ENCODE assay signal across 1 cellular context in genomic region chr4:89056953-89057398, GRCh38.
A peak's percentile ranks its signal among the peaks of the same experiment; 100 is the strongest.
TF ChIP-seq lines count a peak whose summit lies in the region.

Gene FAM13A (minus strand): TSS chr4:89057185. CDS start chr4:89056964, 221 bp downstream.

TF ChIP-seq in K562, 482 proteins besides CTCF, POLR2A, EP300 and RAD21 (continued from another document and continues in another):
- TF ChIP-seq HMBOX1 (IDR thresholded peaks at IDR 0.05) (no peak), DPF2 (IDR thresholded peaks at IDR 0.05) (peak; percentile 67), REST (CRISPR knock-in tag; IDR thresholded peaks at IDR 0.05; ENCODE audit: low read depth) (no peak), POLR2B (IDR thresholded peaks at IDR 0.05; ENCODE audit: low read depth, partially characterized antibody) (peak; percentile 58), HMGN3 (IDR thresholded peaks at IDR 0.05; ENCODE audit: borderline replicate concordance, extremely low read depth, insufficient read length, low read depth, low read length) (no peak), DACH1 (IDR thresholded peaks at IDR 0.05; ENCODE audit: partially characterized antibody) (no peak), ZNF280B (CRISPR knock-in tag; IDR thresholded peaks at IDR 0.05) (no peak), ZHX1 (conservative IDR thresholded peaks at IDR 0.05; ENCODE audit: low read length) (no peak), ARID1B (IDR thresholded peaks at IDR 0.05) (0 out of 2 replicates have a peak, but pooled peaks have one; percentile 22), RBM39 (optimal IDR thresholded peaks at IDR 0.05; ENCODE audit: low read depth, low read length) (no peak), MAFG (tag; conservative IDR thresholded peaks at IDR 0.05) (peak; percentile 88), SRSF7 (optimal IDR thresholded peaks at IDR 0.05; ENCODE audit: low read depth, low read length) (no peak), AFF1 (IDR thresholded peaks at IDR 0.05; ENCODE audit: low read depth in 1 of 2, partially characterized antibody in 2 of 2) (peak in 1 of 2 experiments; percentile 83), MEF2D (tag; conservative IDR thresholded peaks at IDR 0.05; ENCODE audit: low read depth) (0 out of 2 replicates have a peak, but pooled peaks have one; percentile 28), GTF2A2 (tag; IDR thresholded peaks at IDR 0.05) (no peak), EGR1 (conservative IDR thresholded peaks at IDR 0.05) (no peak; the same call in 1 of the 2 replicates), ETV1 (tag; conservative IDR thresholded peaks at IDR 0.05; ENCODE audit: low read depth) (peak; percentile 43), ZC3H11A (IDR thresholded peaks at IDR 0.05; ENCODE audit: low read depth, low read length) (no peak), CREB5 (CRISPR knock-in tag; IDR thresholded peaks at IDR 0.05) (no peak), ZNF780A (CRISPR knock-in tag; IDR thresholded peaks at IDR 0.05) (no peak), NFRKB (IDR thresholded peaks at IDR 0.05; ENCODE audit: low read depth) (peak; percentile 90), PPARD (CRISPR knock-in tag; IDR thresholded peaks at IDR 0.05) (no peak), NCOA4 (IDR thresholded peaks at IDR 0.05; ENCODE audit: partially characterized antibody) (no peak), ZNF639 (CRISPR knock-in tag; conservative IDR thresholded peaks at IDR 0.05 in 1 of 2, IDR thresholded peaks at IDR 0.05 in 1 of 2) (no peak), ATF1 (CRISPR knock-in tag; IDR thresholded peaks at IDR 0.05) (no peak), ATF1 (tag; IDR thresholded peaks at IDR 0.05) (no peak; the same call in 1 of the 2 replicates), HOXB6 (CRISPR knock-in tag; IDR thresholded peaks at IDR 0.05; ENCODE audit: borderline replicate concordance) (no peak), HDAC2 (IDR thresholded peaks at IDR 0.05) (peak; percentile 85), PML (IDR thresholded peaks at IDR 0.05; ENCODE audit: low read length) (peak; percentile 63), KLF13 (tag; IDR thresholded peaks at IDR 0.05; ENCODE audit: borderline replicate concordance, low read depth) (no peak), JUND (IDR thresholded peaks at IDR 0.05; ENCODE audit: borderline replicate concordance, low read depth, low read length) (peak; percentile 30; the same call in 1 of the 2 replicates), JUND (tag; IDR thresholded peaks at IDR 0.05; ENCODE audit: borderline replicate concordance, low read depth, low read length) (no peak; the same call in 1 of the 3 replicates), ZFP1 (CRISPR knock-in tag; IDR thresholded peaks at IDR 0.05) (no peak), PYGO2 (tag; IDR thresholded peaks at IDR 0.05) (no peak; the same call in 1 of the 2 replicates), TBP (optimal IDR thresholded peaks at IDR 0.05; ENCODE audit: low read depth, low read length) (peak; percentile 90), MLX (CRISPR knock-in tag; conservative IDR thresholded peaks at IDR 0.05) (no peak), USF1 (CRISPR knock-in tag; IDR thresholded peaks at IDR 0.05) (peak; percentile 94), EP400 (IDR thresholded peaks at IDR 0.05) (peak; percentile 91), ZNF282 (CRISPR knock-in tag; IDR thresholded peaks at IDR 0.05) (no peak), ZKSCAN1 (IDR thresholded peaks at IDR 0.05; ENCODE audit: low read depth, low read length) (no peak), HDAC6 (IDR thresholded peaks at IDR 0.05; ENCODE audit: low read depth, low read length) (no peak), TOE1 (IDR thresholded peaks at IDR 0.05; ENCODE audit: borderline replicate concordance) (peak; percentile 100), TOE1 (CRISPR knock-in tag; IDR thresholded peaks at IDR 0.05; ENCODE audit: borderline replicate concordance, low read depth) (0 out of 2 replicates have a peak, but pooled peaks have one; percentile 40), MAFF (IDR thresholded peaks at IDR 0.05; ENCODE audit: low read length) (no peak)
